ENCODE assay signal across 17 cellular contexts in the genomic region with DNA sequence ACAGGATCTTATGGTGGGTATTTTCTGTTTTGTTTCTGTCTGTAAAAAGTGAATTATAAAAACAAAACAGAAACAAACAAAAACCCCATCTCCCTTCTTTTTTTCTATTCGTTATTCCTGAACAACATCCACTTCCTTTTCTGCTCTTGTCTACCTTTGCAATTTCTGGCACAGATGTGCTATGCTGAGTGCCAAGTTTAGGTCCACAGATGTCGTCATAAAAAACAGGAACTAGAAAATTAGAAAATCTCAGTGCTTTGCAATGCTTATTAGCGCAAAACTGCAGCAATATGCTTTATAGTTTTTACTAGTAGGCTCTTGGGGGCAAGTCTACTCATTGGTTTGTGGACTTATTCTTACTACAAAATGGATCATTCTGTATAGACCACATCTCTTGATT.
DNase-seq lines count a peak whose midpoint lies in the region; ATAC-seq, FAIRE-seq and TF ChIP-seq lines count a peak whose summit lies in the region.
"Had no signal": no experiment of that assay in that cellular context is flagged by ENCODE, and none has a peak within 500 bp of the region (broad histone marks: within the 10 kb centered on the region; RNA-seq: fewer than 3 reads in every experiment).

No MANE protein-coding gene starts in this region.

- H3K27me3 ChIP-seq in GM23338 (ENCODE audit: insufficient read depth) = no peaks in the 10 kb centered on the region
- H3K27me3 ChIP-seq: SJCRH30 had no signal

- no peak for TF ChIP-seq POLR2A in A549 (IDR thresholded peaks at IDR 0.05; ENCODE audit: low read length)

- no peak overlapping the region for H3K27ac Mint-ChIP-seq in GM23338
- H3K27ac Mint-ChIP-seq: CD8-positive, alpha-beta T cell had no signal

- H3K4me1 Mint-ChIP-seq in GM23338 = peaks cover 2% of the 10 kb centered on the region

- FAIRE-seq in A549 (lab: Jason Lieb, UNC) = no peak
- FAIRE-seq: D721Med, HepG2, RCC 7860 had no signal

- WGBS in A549 (ENCODE audit: missing lambda C conversion rate) = 47% methylated on average over 3 of the region's 3 CpGs

- no peaks in the 10 kb centered on the region for H3K36me3 ChIP-seq in GM23338 (ENCODE audit: insufficient read depth)
- H3K36me3 ChIP-seq: SJCRH30 had no signal

- no peak for TF ChIP-seq RAD21 in A549 (conservative IDR thresholded peaks at IDR 0.05 in 1 of 2, IDR thresholded peaks at IDR 0.05 in 1 of 2)

- no peak overlapping the region for H3K4me2 ChIP-seq in A549
- no peak overlapping the region for H3K4me2 ChIP-seq in GM23338

- H3K4me3 ChIP-seq in A549 (no peak overlapping the region), GM23338 (no peak overlapping the region)
- H3K4me3 ChIP-seq: SJCRH30 had no signal

- H3K4me1 ChIP-seq in A549 (no peaks in the 10 kb centered on the region), GM23338 (ENCODE audit: insufficient read depth) (no peaks in the 10 kb centered on the region)
- H3K4me1 ChIP-seq: SJCRH30 had no signal

- H3K36me3 Mint-ChIP-seq in GM23338 (ENCODE audit: low read depth) = no peaks in the 10 kb centered on the region
- H3K36me3 Mint-ChIP-seq: CD8-positive, alpha-beta T cell had no signal

- CTCF ChIA-PET in A549 (lab: Yijun Ruan, JAX) = no interaction called here

- H3K9me2 ChIP-seq in GM23338 (ENCODE audit: insufficient read depth) = no peaks in the 10 kb centered on the region

- DNase-seq in A549 (ENCODE audit: low read depth in 1 of 2, low spot score in 1 of 2) (no peak), GM23338 (ENCODE audit: low spot score) (no peak), NOMO-1 treated with DMSO at 0.1 percent for 48 hours (lab: John Stamatoyannopoulos, UW; ENCODE audit: unreplicated experiment) (peak; percentile 55), dermis microvascular lymphatic vessel endothelial cell (ENCODE audit: low read depth in 2 of 2) (peak; percentile 35 to 68), iPS-NIHi11 (ENCODE audit: low spot score) (no peak), DMS53 treated with DMSO at 0.1 percent for 48 hours (lab: John Stamatoyannopoulos, UW; ENCODE audit: unreplicated experiment) (no peak), epidermal melanocyte (ENCODE audit: insufficient read length, low spot score) (no peak)
- DNase-seq in activated CD8-positive, alpha-beta memory T cell treated with anti-CD3 and anti-CD28 coated beads, Interleukin-2, amount 50 U/mL, for 48 hours = no peak
- DNase-seq: CD8-positive, alpha-beta T cell; GF-D8; NCI-H1092; NCI-H69; NK-92 treated with Interleukin-12 subunit alpha and Interleukin-12 subunit beta, amount 100 ng/mL, for 24 hours; SJCRH30 had no signal

- TF ChIP-seq EP300 in A549 (IDR thresholded peaks at IDR 0.05) = no peak

- peaks cover 1% of the 10 kb centered on the region for H3K27me3 Mint-ChIP-seq in GM23338 (ENCODE audit: insufficient read depth, low read depth, poor library complexity)

- no peaks in the 10 kb centered on the region for H3F3A ChIP-seq in GM23338 (replicated peaks; ENCODE audit: low read depth)

- peaks cover 2% of the 10 kb centered on the region; the same call in 2 of the 3 replicates for H3K9me3 Mint-ChIP-seq in GM23338
- H3K9me3 Mint-ChIP-seq: CD8-positive, alpha-beta T cell had no signal

- ATAC-seq in A549 (no peak), GM23338 (no peak)
- ATAC-seq: CD8-positive, alpha-beta T cell; HepG2 had no signal

- POLR2A ChIA-PET in A549 (lab: Yijun Ruan, JAX) = no interaction called here

- H3K79me2 ChIP-seq in GM23338 (replicated peaks; ENCODE audit: insufficient read depth) = no peaks in the 10 kb centered on the region

- no peak overlapping the region for H3K27ac ChIP-seq in A549
- H3K27ac ChIP-seq in GM23338 (ENCODE audit: low read depth) = no peak overlapping the region
- H3K27ac ChIP-seq: SJCRH30 had no signal

- H2AFZ ChIP-seq in GM23338 = 0 out of 2 replicates have a peak overlapping the region, but pooled peaks have one; percentile 35

- no peaks in the 10 kb centered on the region for H3K9me3 ChIP-seq in A549
- H3K9me3 ChIP-seq: SJCRH30 had no signal

- no peak overlapping the region for H3K4me3 Mint-ChIP-seq in GM23338
- H3K4me3 Mint-ChIP-seq: CD8-positive, alpha-beta T cell had no signal

- H4K20me1 ChIP-seq in GM23338 (replicated peaks; ENCODE audit: insufficient read depth) = no peaks in the 10 kb centered on the region

- TF ChIP-seq CTCF in A549 (IDR thresholded peaks at IDR 0.05) (no peak), GM23338 (conservative IDR thresholded peaks at IDR 0.05; ENCODE audit: low read depth in 2 of 2) (no peak)

TF ChIP-seq in A549, 52 proteins besides CTCF, POLR2A, EP300 and RAD21:
- TF ChIP-seq BHLHE40 (IDR thresholded peaks at IDR 0.05; ENCODE audit: low read depth, low read length) (no peak), CBX8 (IDR thresholded peaks at IDR 0.05) (0 out of 2 replicates have a peak, but pooled peaks have one; percentile 48)
- TF ChIP-seq, protein P1, sequence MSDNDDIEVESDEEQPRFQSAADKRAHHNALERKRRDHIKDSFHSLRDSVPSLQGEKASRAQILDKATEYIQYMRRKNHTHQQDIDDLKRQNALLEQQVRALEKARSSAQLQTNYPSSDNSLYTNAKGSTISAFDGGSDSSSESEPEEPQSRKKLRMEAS (IDR thresholded peaks at IDR 0.05) = no peak

TF ChIP-seq in GM23338, 12 proteins besides CTCF, POLR2A, EP300 and RAD21 (continues in another document):
- no peak for TF ChIP-seq EZH2 (IDR thresholded peaks at IDR 0.05; ENCODE audit: low read depth, unreplicated experiment)
- TF ChIP-seq ZNF114 (CRISPR knock-in tag; IDR thresholded peaks at IDR 0.05) = no peak
- TF ChIP-seq, protein P2, sequence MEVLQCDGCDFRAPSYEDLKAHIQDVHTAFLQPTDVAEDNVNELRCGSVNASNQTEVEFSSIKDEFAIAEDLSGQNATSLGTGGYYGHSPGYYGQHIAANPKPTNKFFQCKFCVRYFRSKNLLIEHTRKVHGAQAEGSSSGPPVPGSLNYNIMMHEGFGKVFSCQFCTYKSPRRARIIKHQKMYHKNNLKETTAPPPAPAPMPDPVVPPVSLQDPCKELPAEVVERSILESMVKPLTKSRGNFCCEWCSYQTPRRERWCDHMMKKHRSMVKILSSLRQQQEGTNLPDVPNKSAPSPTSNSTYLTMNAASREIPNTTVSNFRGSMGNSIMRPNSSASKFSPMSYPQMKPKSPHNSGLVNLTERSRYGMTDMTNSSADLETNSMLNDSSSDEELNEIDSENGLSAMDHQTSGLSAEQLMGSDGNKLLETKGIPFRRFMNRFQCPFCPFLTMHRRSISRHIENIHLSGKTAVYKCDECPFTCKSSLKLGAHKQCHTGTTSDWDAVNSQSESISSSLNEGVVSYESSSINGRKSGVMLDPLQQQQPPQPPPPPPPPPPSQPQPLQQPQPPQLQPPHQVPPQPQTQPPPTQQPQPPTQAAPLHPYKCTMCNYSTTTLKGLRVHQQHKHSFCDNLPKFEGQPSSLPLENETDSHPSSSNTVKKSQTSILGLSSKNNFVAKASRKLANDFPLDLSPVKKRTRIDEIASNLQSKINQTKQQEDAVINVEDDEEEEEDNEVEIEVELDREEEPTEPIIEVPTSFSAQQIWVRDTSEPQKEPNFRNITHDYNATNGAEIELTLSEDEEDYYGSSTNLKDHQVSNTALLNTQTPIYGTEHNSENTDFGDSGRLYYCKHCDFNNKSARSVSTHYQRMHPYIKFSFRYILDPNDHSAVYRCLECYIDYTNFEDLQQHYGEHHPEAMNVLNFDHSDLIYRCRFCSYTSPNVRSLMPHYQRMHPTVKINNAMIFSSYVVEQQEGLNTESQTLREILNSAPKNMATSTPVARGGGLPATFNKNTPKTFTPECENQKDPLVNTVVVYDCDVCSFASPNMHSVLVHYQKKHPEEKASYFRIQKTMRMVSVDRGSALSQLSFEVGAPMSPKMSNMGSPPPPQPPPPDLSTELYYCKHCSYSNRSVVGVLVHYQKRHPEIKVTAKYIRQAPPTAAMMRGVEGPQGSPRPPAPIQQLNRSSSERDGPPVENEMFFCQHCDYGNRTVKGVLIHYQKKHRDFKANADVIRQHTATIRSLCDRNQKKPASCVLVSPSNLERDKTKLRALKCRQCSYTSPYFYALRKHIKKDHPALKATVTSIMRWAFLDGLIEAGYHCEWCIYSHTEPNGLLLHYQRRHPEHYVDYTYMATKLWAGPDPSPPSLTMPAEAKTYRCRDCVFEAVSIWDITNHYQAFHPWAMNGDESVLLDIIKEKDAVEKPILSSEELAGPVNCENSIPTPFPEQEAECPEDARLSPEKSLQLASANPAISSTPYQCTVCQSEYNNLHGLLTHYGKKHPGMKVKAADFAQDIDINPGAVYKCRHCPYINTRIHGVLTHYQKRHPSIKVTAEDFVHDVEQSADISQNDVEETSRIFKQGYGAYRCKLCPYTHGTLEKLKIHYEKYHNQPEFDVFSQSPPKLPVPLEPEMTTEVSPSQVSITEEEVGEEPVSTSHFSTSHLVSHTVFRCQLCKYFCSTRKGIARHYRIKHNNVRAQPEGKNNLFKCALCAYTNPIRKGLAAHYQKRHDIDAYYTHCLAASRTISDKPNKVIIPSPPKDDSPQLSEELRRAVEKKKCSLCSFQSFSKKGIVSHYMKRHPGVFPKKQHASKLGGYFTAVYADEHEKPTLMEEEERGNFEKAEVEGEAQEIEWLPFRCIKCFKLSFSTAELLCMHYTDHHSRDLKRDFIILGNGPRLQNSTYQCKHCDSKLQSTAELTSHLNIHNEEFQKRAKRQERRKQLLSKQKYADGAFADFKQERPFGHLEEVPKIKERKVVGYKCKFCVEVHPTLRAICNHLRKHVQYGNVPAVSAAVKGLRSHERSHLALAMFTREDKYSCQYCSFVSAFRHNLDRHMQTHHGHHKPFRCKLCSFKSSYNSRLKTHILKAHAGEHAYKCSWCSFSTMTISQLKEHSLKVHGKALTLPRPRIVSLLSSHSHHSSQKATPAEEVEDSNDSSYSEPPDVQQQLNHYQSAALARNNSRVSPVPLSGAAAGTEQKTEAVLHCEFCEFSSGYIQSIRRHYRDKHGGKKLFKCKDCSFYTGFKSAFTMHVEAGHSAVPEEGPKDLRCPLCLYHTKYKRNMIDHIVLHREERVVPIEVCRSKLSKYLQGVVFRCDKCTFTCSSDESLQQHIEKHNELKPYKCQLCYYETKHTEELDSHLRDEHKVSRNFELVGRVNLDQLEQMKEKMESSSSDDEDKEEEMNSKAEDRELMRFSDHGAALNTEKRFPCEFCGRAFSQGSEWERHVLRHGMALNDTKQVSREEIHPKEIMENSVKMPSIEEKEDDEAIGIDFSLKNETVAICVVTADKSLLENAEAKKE (CRISPR knock-in tag; IDR thresholded peaks at IDR 0.05) = no peak

Comparison
In these comparisons a context has a peak if more than half of its experiments do, and no peak if none do; other contexts are left out.
1. DNase-seq: peak in NOMO-1 treated with DMSO at 0.1 percent for 48 hours (single experiment) and dermis microvascular lymphatic vessel endothelial cell (2 of 2); none in A549 (0 of 2), GM23338 (single experiment), activated CD8-positive, alpha-beta memory T cell treated with anti-CD3 and anti-CD28 coated beads, Interleukin-2, amount 50 U/mL, for 48 hours (single experiment), iPS-NIHi11 (single experiment), DMS53 treated with DMSO at 0.1 percent for 48 hours (single experiment) and epidermal melanocyte (single experiment).